Comparison of ENCODE assay signal across 22 cellular contexts in genomic region chr1:109261006-109261405, GRCh38. TPM values are rescaled to one million over a fixed set of nuclear protein-coding genes. Genes with fewer than 3 reads are reported as not detected.
A peak's percentile ranks its signal among the peaks of the same experiment; 100 is the strongest.
DNase-seq lines count a peak whose midpoint lies in the region; ATAC-seq, FAIRE-seq and TF ChIP-seq lines count a peak whose summit lies in the region.
"Had no signal": no experiment of that assay in that cellular context is flagged by ENCODE, and none has a peak within 500 bp of the region (broad histone marks: within the 10 kb centered on the region; RNA-seq: fewer than 3 reads in every experiment).

No MANE protein-coding gene starts in this region.

- no peak overlapping the region for H3K4me2 ChIP-seq in K562 (ENCODE audit: insufficient read depth, low read length)
- no peak overlapping the region for H3K4me2 ChIP-seq in neural progenitor cell
- H3K4me2 ChIP-seq: A549 had no signal

- TF ChIP-seq CTCF in K562 (IDR thresholded peaks at IDR 0.05 in 2 of 3, conservative IDR thresholded peaks at IDR 0.05 in 1 of 3; ENCODE audit: insufficient read depth in 2 of 3, low read depth in 1 of 3, low read length in 3 of 3) (no peak), dorsolateral prefrontal cortex (IDR thresholded peaks at IDR 0.05 in 54 of 56, conservative IDR thresholded peaks at IDR 0.05 in 2 of 56; ENCODE audit: low read depth in 1 of 56, partially characterized antibody in 56 of 56) (no peak), neural progenitor cell (IDR thresholded peaks at IDR 0.05) (no peak), WTC11 (IDR thresholded peaks at IDR 0.05) (no peak)

- H3K27me3 Mint-ChIP-seq in neural progenitor cell (ENCODE audit: insufficient read depth, low read depth) (peaks cover 6% of the 10 kb centered on the region), WTC11 (ENCODE audit: low read depth) (no peaks in the 10 kb centered on the region)

- H3K36me3 ChIP-seq in K562 (ENCODE audit: control insufficient read depth, insufficient read depth, low read length), result peaks cover 38% of the 10 kb centered on the region; the same call in 2 of the 3 replicates
- no peaks in the 10 kb centered on the region for H3K36me3 ChIP-seq in neural progenitor cell

- TF ChIP-seq RAD21 in K562 (CRISPR knock-in tag; conservative IDR thresholded peaks at IDR 0.05 in 1 of 2, IDR thresholded peaks at IDR 0.05 in 1 of 2), result no peak

- peaks cover 51% of the 10 kb centered on the region for H3K4me1 Mint-ChIP-seq in neural progenitor cell
- H3K4me1 Mint-ChIP-seq in WTC11, result peaks cover 24% of the 10 kb centered on the region

- H3K27ac Mint-ChIP-seq in neural progenitor cell (peak overlapping the region; percentile 99), WTC11 (no peak overlapping the region)
- H3K27ac Mint-ChIP-seq: CD14-positive monocyte; CD4-positive, alpha-beta memory T cell had no signal

- H3K9me3 Mint-ChIP-seq in neural progenitor cell, result no peaks in the 10 kb centered on the region
- no peaks in the 10 kb centered on the region for H3K9me3 Mint-ChIP-seq in WTC11

- intact Hi-C loops in K562 (cut with micrococcal nuclease) (loop anchor here (10.0 kb wide), 1 partner anchor 146 kb away; the partner anchor contains the start of gene ELAPOR1), dorsolateral prefrontal cortex (cut with DNase I) (loop anchor here in 1 of 2 donors (5.0 to 10.0 kb wide), 2 partner anchors 49 to 146 kb away; partner anchors contain the start of genes ELAPOR1 and SARS1)

- H3K79me2 ChIP-seq in K562 (ENCODE audit: control insufficient read depth, insufficient read depth, low read length) (peaks cover 4% of the 10 kb centered on the region; the same call in 2 of the 3 replicates), neural progenitor cell (ENCODE audit: low read depth) (peaks cover 22% of the 10 kb centered on the region)

- H3K9me3 ChIP-seq in K562 (replicated peaks; ENCODE audit: control insufficient read depth, insufficient read depth, low read depth, low read length), result no peaks in the 10 kb centered on the region
- no peaks in the 10 kb centered on the region for H3K9me3 ChIP-seq in neural progenitor cell (ENCODE audit: low read depth)
- H3K9me3 ChIP-seq: A549, HAP-1 had no signal

- no peak overlapping the region for H2AFZ ChIP-seq in K562 (ENCODE audit: low read depth, low read length)
- no peak overlapping the region for H2AFZ ChIP-seq in neural progenitor cell (replicated peaks)
- H2AFZ ChIP-seq: GM23248 had no signal

- no peak for TF ChIP-seq POLR2A in K562 (conservative IDR thresholded peaks at IDR 0.05)

- H3K4me3 ChIP-seq in K562, result no peak overlapping the region
- no peak overlapping the region for H3K4me3 ChIP-seq in dorsolateral prefrontal cortex
- H3K4me3 ChIP-seq in neural progenitor cell, result no peak overlapping the region
- H3K4me3 ChIP-seq: A549, GM23248, HAP-1 had no signal

- H3K9ac ChIP-seq in K562 (ENCODE audit: insufficient read depth in 1 of 2, low read depth in 2 of 2, low read length in 2 of 2) (peak overlapping the region in 1 of 2 experiments; percentile 3; a peak in 1 of 4 replicates), neural progenitor cell (no peak overlapping the region)
- H3K9ac ChIP-seq: GM23248 had no signal

- no peak for TF ChIP-seq EP300 in K562 (IDR thresholded peaks at IDR 0.05; ENCODE audit: low read length)

- H3K27ac ChIP-seq in K562 (ENCODE audit: extremely low read depth, low read depth, low read length) (no peak overlapping the region), dorsolateral prefrontal cortex (peak overlapping the region in 31 of 59 donors; percentile 14 to 98 (median 76)), neural progenitor cell (no peak overlapping the region)
- H3K27ac ChIP-seq: A549, GM23248, HL-60 had no signal

- no peak for ATAC-seq in K562
- no peak for ATAC-seq in WTC11
- ATAC-seq: A549 had no signal

- peaks cover 4 to 48% of the 10 kb centered on the region in 2 experiments; a peak in 4 of 5 replicates for H3K4me1 ChIP-seq in K562 (replicated peaks in 1 of 2; ENCODE audit: control insufficient read depth in 2 of 2, insufficient read depth in 2 of 2, low read length in 2 of 2)
- peaks cover 29% of the 10 kb centered on the region for H3K4me1 ChIP-seq in neural progenitor cell
- H3K4me1 ChIP-seq: A549, HAP-1 had no signal

- H3K36me3 Mint-ChIP-seq in neural progenitor cell (peaks cover 26% of the 10 kb centered on the region), WTC11 (no peaks in the 10 kb centered on the region)
- H3K36me3 Mint-ChIP-seq: CD14-positive monocyte; CD4-positive, alpha-beta memory T cell had no signal

- WGBS in K562 (ENCODE audit: insufficient coverage, low coverage, missing lambda C conversion rate), result 73% methylated on average over 15 of the region's 16 CpGs

- no peaks in the 10 kb centered on the region for H3K9me1 ChIP-seq in K562 (ENCODE audit: control insufficient read depth, insufficient read depth, low read length)

- H3K27me3 ChIP-seq in K562 (ENCODE audit: control insufficient read depth in 2 of 2, insufficient read depth in 2 of 2, low read length in 2 of 2) (no peaks in the 10 kb centered on the region), dorsolateral prefrontal cortex (no peaks in the 10 kb centered on the region), neural progenitor cell (no peaks in the 10 kb centered on the region)

- H4K20me1 ChIP-seq in K562 (replicated peaks; ENCODE audit: control insufficient read depth, insufficient read depth, low read length), result no peaks in the 10 kb centered on the region
- H4K20me1 ChIP-seq in neural progenitor cell (ENCODE audit: low read depth), result peaks cover 2% of the 10 kb centered on the region

- in situ Hi-C loops in K562 (cut with MboI), result loop anchor here (5.0 kb wide), 2 partner anchors 141 to 271 kb away; no protein-coding TSS in a partner anchor

- FAIRE-seq in K562 (lab: Jason Lieb, UNC), result no peak
- FAIRE-seq: A549, GM12892, GM18507 had no signal

- H3K4me3 Mint-ChIP-seq in neural progenitor cell (no peak overlapping the region), WTC11 (no peak overlapping the region)
- H3K4me3 Mint-ChIP-seq: CD14-positive monocyte; CD4-positive, alpha-beta memory T cell had no signal

- BruUV-seq in K562 (replicated peaks; lab: Mats Ljungman, UMichigan), result no TSS peak

- peaks cover 20% of the 10 kb centered on the region for H3F3A ChIP-seq in neural progenitor cell (ENCODE audit: low read depth)

- CTCF ChIA-PET in K562 (lab: Yijun Ruan, JAX; ENCODE audit: low intra/inter-chr PET ratio), result interaction anchor here (5.5 kb wide), 1 partner anchor 139 kb away, joined by 91 read pairs; the partner anchor contains the start of gene SORT1
- CTCF ChIA-PET in WTC11 (lab: Charles Lee), result interaction anchor here (0.9 to 2.0 kb wide), 2 partner anchors 60 to 67 kb away, joined by 3 to 9 read pairs; no protein-coding TSS in a partner anchor

- DNase-seq in K562 (ENCODE audit: extremely low read depth in 1 of 4, low spot score in 3 of 4) (no peak), dorsolateral prefrontal cortex (no peak), neural progenitor cell (ENCODE audit: low spot score) (no peak), NCI-H82 (lab: John Stamatoyannopoulos, UW) (no peak), SIG-M5 (lab: John Stamatoyannopoulos, UW) (no peak), WTC11 (ENCODE audit: low spot score) (no peak), A172 (ENCODE audit: low spot score) (no peak)
- DNase-seq: AML-193; CD4-positive, alpha-beta memory T cell; DMS153; DMS79; GDM1; GM23248 had no signal

- POLR2A ChIA-PET in K562 (lab: Yijun Ruan, JAX) (no interaction called here), WTC11 (lab: Charles Lee) (no interaction called here)

RNA-seq across cellular contexts. Expression of gene CELSR2, which starts 11.7 kb away (rescaled TPM):
- 44.8 and 129 TPM in 2 replicates for total RNA-seq in K562 (2011; cell fraction: chromatin; rRNA removed; ENCODE audit: low replicate concordance)
- 69.9 and 80.7 TPM in 2 replicates for total RNA-seq in K562 (2011; cell fraction: nucleolus; rRNA removed)
- total RNA-seq in K562 (2011; cell fraction: nucleoplasm; rRNA removed), result 57.7 and 69.2 TPM in 2 replicates
- total RNA-seq in K562 (2014; rRNA removed) (4.1 and 5.9 TPM in 2 replicates), K562 (2014; rRNA removed; fragmentation: Illumina TruSeq; extraction: Trizol) (2.7 and 3.0 TPM in 2 replicates), K562 (2015; rRNA removed; fragmentation: Illumina TruSeq; extraction: Trizol) (4.2 and 5.0 TPM in 2 replicates), K562 (2021) (19.1 and 21.9 TPM in 2 replicates), dorsolateral prefrontal cortex (100 to 1,000 TPM; 115 to 213 (median 171) TPM), neural progenitor cell (ENCODE audit: low replicate concordance) (11.1 and 26.5 TPM in 2 replicates), WTC11 (2021) (26.8 to 31.3 TPM (median 28.2 TPM) in 3 replicates)
- polyA plus RNA-seq in K562 (2011; rRNA removed) (7.2 and 8.2 TPM in 2 replicates), K562 (2014; fragmentation: Illumina TruSeq; extraction: Trizol) (14.1 and 15.3 TPM in 2 replicates), K562 (2014; fragmentation: Nextera tagmentation; extraction: Ambion mirVana) (under 1 TPM; 0.31 to 0.86 TPM), K562 (2014; rRNA removed) (9.0 and 10.2 TPM in 2 replicates)
- 8.3 and 12.6 TPM in 2 replicates for polyA plus RNA-seq in K562 (2011; cell fraction: cytosol; rRNA removed)
- 38.5 and 63.5 TPM in 2 replicates for polyA plus RNA-seq in K562 (2011; cell fraction: nucleus; rRNA removed)
- polyA plus RNA-seq in K562 (2012), result 15.6 and 17.8 TPM in 2 replicates
- polyA minus RNA-seq in K562 (2011; rRNA and poly(A)+ RNA removed), result 14.3 and 24.2 TPM in 2 replicates
- 23.8 and 25.3 TPM in 2 replicates for polyA minus RNA-seq in K562 (2011; cell fraction: cytosol; rRNA and poly(A)+ RNA removed)
- polyA minus RNA-seq in K562 (2011; cell fraction: nucleus; rRNA and poly(A)+ RNA removed), result 31.9 and 33.1 TPM in 2 replicates
- total RNA-seq in A172 (2014; rRNA removed; shearing (Covaris generic)), result 10.3 and 14.9 TPM in 2 replicates

RNA-seq across cellular contexts. Expression of gene PSRC1, which starts 21.9 kb away (rescaled TPM):
- 69.7 and 109 TPM in 2 replicates for total RNA-seq in K562 (2011; cell fraction: chromatin; rRNA removed; ENCODE audit: low replicate concordance)
- 85.4 and 86.3 TPM in 2 replicates for total RNA-seq in K562 (2011; cell fraction: nucleolus; rRNA removed)
- 66.2 and 83.3 TPM in 2 replicates for total RNA-seq in K562 (2011; cell fraction: nucleoplasm; rRNA removed)
- total RNA-seq in K562 (2014; rRNA removed) (52.2 and 64.0 TPM in 2 replicates), K562 (2014; rRNA removed; fragmentation: Illumina TruSeq; extraction: Trizol) (27.9 and 28.7 TPM in 2 replicates), K562 (2015; rRNA removed; fragmentation: Illumina TruSeq; extraction: Trizol) (34.7 and 37.0 TPM in 2 replicates), K562 (2021) (51.8 and 55.4 TPM in 2 replicates), dorsolateral prefrontal cortex (100 to 1,000 TPM in 19 of 120 experiments, 10 to 100 TPM in 101; 52.9 to 176 (median 79.2) TPM), neural progenitor cell (ENCODE audit: low replicate concordance) (78.1 and 134 TPM in 2 replicates), WTC11 (2021) (56.9 to 68.4 TPM (median 64.1 TPM) in 3 replicates)
- polyA plus RNA-seq in K562 (2011; rRNA removed) (39.3 and 59.5 TPM in 2 replicates), K562 (2014; fragmentation: Illumina TruSeq; extraction: Trizol) (41.8 and 49.7 TPM in 2 replicates), K562 (2014; fragmentation: Nextera tagmentation; extraction: Ambion mirVana) (1 to 10 TPM; 6.5 to 7.9 TPM), K562 (2014; rRNA removed) (56.1 and 65.2 TPM in 2 replicates)
- 40.2 and 44.2 TPM in 2 replicates for polyA plus RNA-seq in K562 (2011; cell fraction: cytosol; rRNA removed)
- polyA plus RNA-seq in K562 (2011; cell fraction: nucleus; rRNA removed), result 225 and 272 TPM in 2 replicates
- 43.7 and 45.1 TPM in 2 replicates for polyA plus RNA-seq in K562 (2012)
- 16.7 and 17.2 TPM in 2 replicates for polyA minus RNA-seq in K562 (2011; rRNA and poly(A)+ RNA removed)
- polyA minus RNA-seq in K562 (2011; cell fraction: cytosol; rRNA and poly(A)+ RNA removed), result 15.9 and 17.8 TPM in 2 replicates
- 23.6 and 43.5 TPM in 2 replicates for polyA minus RNA-seq in K562 (2011; cell fraction: nucleus; rRNA and poly(A)+ RNA removed)
- total RNA-seq in A172 (2014; rRNA removed; shearing (Covaris generic)), result 32.7 and 42.3 TPM in 2 replicates

RNA-seq across cellular contexts. Expression of gene MYBPHL, which starts 45.8 kb away (rescaled TPM):
- total RNA-seq in K562 (2011; cell fraction: chromatin; rRNA removed; ENCODE audit: low replicate concordance), result 1.2 and 1.7 TPM in 2 replicates
- 1.2 TPM in 2 replicates for total RNA-seq in K562 (2011; cell fraction: nucleolus; rRNA removed)
- 1.5 TPM in 1 of 2 replicates, not detected in the other for total RNA-seq in K562 (2011; cell fraction: nucleoplasm; rRNA removed)
- total RNA-seq in K562 (2014; rRNA removed) (0.49 and 0.50 TPM in 2 replicates), K562 (2014; rRNA removed; fragmentation: Illumina TruSeq; extraction: Trizol) (0.33 and 0.57 TPM in 2 replicates), K562 (2015; rRNA removed; fragmentation: Illumina TruSeq; extraction: Trizol) (0.15 and 0.22 TPM in 2 replicates), K562 (2021) (0.34 and 0.66 TPM in 2 replicates), dorsolateral prefrontal cortex (10 to 100 TPM in 14 of 120 experiments, 1 to 10 TPM in 106; 1.9 to 14.4 (median 6.7) TPM), neural progenitor cell (ENCODE audit: low replicate concordance) (not detected in 2 replicates), WTC11 (2021) (0.23 to 1.2 TPM (median 0.94 TPM) in 3 replicates)
- polyA plus RNA-seq in K562 (2011; rRNA removed) (0.60 and 1.9 TPM in 2 replicates), K562 (2014; fragmentation: Illumina TruSeq; extraction: Trizol) (0.22 and 0.36 TPM in 2 replicates), K562 (2014; fragmentation: Nextera tagmentation; extraction: Ambion mirVana) (under 1 TPM; 0.20 TPM), K562 (2014; rRNA removed) (0.08 and 0.45 TPM in 2 replicates)
- 0.52 and 2.6 TPM in 2 replicates for polyA plus RNA-seq in K562 (2011; cell fraction: cytosol; rRNA removed)
- 0.73 and 4.1 TPM in 2 replicates for polyA plus RNA-seq in K562 (2011; cell fraction: nucleus; rRNA removed)
- 0.08 and 0.36 TPM in 2 replicates for polyA plus RNA-seq in K562 (2012)
- 0.42 and 0.74 TPM in 2 replicates for polyA minus RNA-seq in K562 (2011; rRNA and poly(A)+ RNA removed)
- 0.57 TPM in 1 of 2 replicates, not detected in the other for polyA minus RNA-seq in K562 (2011; cell fraction: cytosol; rRNA and poly(A)+ RNA removed)
- 0.56 and 0.67 TPM in 2 replicates for polyA minus RNA-seq in K562 (2011; cell fraction: nucleus; rRNA and poly(A)+ RNA removed)
- total RNA-seq in A172 (2014; rRNA removed; shearing (Covaris generic)), result 1.8 TPM in 1 of 2 replicates, not detected in the other
- total RNA-seq: CD4-positive, alpha-beta memory T cell; Daoy; GM23248; H4; HT1080 had no signal
- polyA plus RNA-seq: A549; CD4-positive, alpha-beta memory T cell; GM23248 had no signal

RNA-seq across cellular contexts. Expression of gene SARS1, which starts 47.3 kb away (rescaled TPM):
- 340 and 395 TPM in 2 replicates for total RNA-seq in K562 (2011; cell fraction: chromatin; rRNA removed; ENCODE audit: low replicate concordance)
- 195 and 209 TPM in 2 replicates for total RNA-seq in K562 (2011; cell fraction: nucleolus; rRNA removed)
- total RNA-seq in K562 (2011; cell fraction: nucleoplasm; rRNA removed), result 265 and 293 TPM in 2 replicates
- total RNA-seq in K562 (2014; rRNA removed) (254 and 257 TPM in 2 replicates), K562 (2014; rRNA removed; fragmentation: Illumina TruSeq; extraction: Trizol) (273 and 284 TPM in 2 replicates), K562 (2015; rRNA removed; fragmentation: Illumina TruSeq; extraction: Trizol) (211 and 221 TPM in 2 replicates), K562 (2021) (232 and 246 TPM in 2 replicates), dorsolateral prefrontal cortex (100 to 1,000 TPM; 109 to 280 (median 226) TPM), neural progenitor cell (ENCODE audit: low replicate concordance) (118 and 128 TPM in 2 replicates), WTC11 (2021) (126 to 149 TPM (median 129 TPM) in 3 replicates)
- polyA plus RNA-seq in K562 (2011; rRNA removed) (221 and 230 TPM in 2 replicates), K562 (2014; fragmentation: Illumina TruSeq; extraction: Trizol) (293 and 317 TPM in 2 replicates), K562 (2014; fragmentation: Nextera tagmentation; extraction: Ambion mirVana) (100 to 1,000 TPM; 336 to 623 TPM), K562 (2014; rRNA removed) (235 and 240 TPM in 2 replicates)
- polyA plus RNA-seq in K562 (2011; cell fraction: cytosol; rRNA removed), result 149 and 217 TPM in 2 replicates
- polyA plus RNA-seq in K562 (2011; cell fraction: nucleus; rRNA removed), result 232 and 336 TPM in 2 replicates
- polyA plus RNA-seq in K562 (2012), result 195 and 518 TPM in 2 replicates
- 227 and 242 TPM in 2 replicates for polyA minus RNA-seq in K562 (2011; rRNA and poly(A)+ RNA removed)
- 87.5 and 101 TPM in 2 replicates for polyA minus RNA-seq in K562 (2011; cell fraction: cytosol; rRNA and poly(A)+ RNA removed)
- polyA minus RNA-seq in K562 (2011; cell fraction: nucleus; rRNA and poly(A)+ RNA removed), result 92.1 and 168 TPM in 2 replicates
- 224 and 232 TPM in 2 replicates for total RNA-seq in A172 (2014; rRNA removed; shearing (Covaris generic))

Comparison
In these comparisons a context has a peak if more than half of its experiments do, and no peak if none do; other contexts are left out.
1. H3K27ac ChIP-seq: peak in dorsolateral prefrontal cortex (31 of 59); none in K562 (single experiment) and neural progenitor cell (single experiment).